Comparison of ENCODE assay signal across 9 cellular contexts in the genomic region with DNA sequence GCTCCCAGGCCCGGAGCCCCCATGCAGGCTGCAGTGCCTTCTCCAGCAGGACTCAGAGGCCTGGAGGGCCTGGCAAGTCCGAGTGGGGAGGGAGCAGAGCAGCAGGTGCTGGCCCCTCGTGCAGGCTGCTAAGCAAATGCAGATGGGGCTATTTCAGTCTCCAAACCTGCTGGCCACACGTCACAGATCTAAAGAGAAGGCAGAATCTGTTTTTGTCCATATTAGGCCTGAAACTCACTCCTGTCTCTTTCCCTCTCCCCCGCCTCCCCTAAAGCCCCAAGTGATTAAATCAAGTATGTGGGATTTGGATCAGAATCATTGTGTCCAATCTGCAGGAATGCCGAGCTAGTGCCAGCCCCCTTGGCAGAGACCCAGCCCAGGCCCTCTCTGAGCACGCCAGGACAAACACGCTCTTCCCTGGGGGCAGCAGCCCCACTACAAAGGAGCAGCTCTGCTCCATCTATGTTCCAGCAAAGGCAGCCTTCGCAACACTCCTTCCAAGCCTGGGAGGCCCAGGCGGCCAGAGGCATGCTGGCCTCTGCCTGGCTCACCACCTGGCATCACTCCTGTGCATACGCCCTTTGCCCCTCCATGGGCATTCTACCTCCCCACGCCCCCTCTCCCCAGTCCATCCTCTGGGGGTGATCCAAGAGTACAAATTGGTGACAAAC. TPM values are rescaled to one million over a fixed set of nuclear protein-coding genes. Genes with fewer than 3 reads are reported as not detected.
DNase-seq lines count a peak whose midpoint lies in the region; ATAC-seq, FAIRE-seq and TF ChIP-seq lines count a peak whose summit lies in the region.
"Had no signal": no experiment of that assay in that cellular context is flagged by ENCODE, and none has a peak within 500 bp of the region (broad histone marks: within the 10 kb centered on the region; RNA-seq: fewer than 3 reads in every experiment).

No MANE protein-coding gene starts in this region.

- intact Hi-C loops in IMR-90 (cut with micrococcal nuclease) = no loop called here
- intact Hi-C loops in lower lobe of right lung (cut with DNase I) = no loop called here
- intact Hi-C loops in thyroid gland (cut with DNase I) = no loop called here

- peak overlapping the region; percentile 92 for H2AK5ac ChIP-seq in IMR-90 (ENCODE audit: low read depth, low read length)

- peaks cover 10% of the 10 kb centered on the region; the same call in 1 of the 2 replicates for H3K4me1 ChIP-seq in IMR-90 (ENCODE audit: control insufficient read depth, insufficient read depth, low read length)
- H3K4me1 ChIP-seq in duodenal mucosa (ENCODE audit: control insufficient read depth in 1 of 2, insufficient read depth in 2 of 2, low read length in 2 of 2) = peaks cover 7 to 8% of the 10 kb centered on the region in 2 donors
- H3K4me1 ChIP-seq in lower lobe of right lung = peaks cover 15% of the 10 kb centered on the region
- peaks cover 25 to 32% of the 10 kb centered on the region in 2 donors for H3K4me1 ChIP-seq in thyroid gland

- peak; percentile 84 for ATAC-seq in IMR-90 (ENCODE audit: low read depth)
- peak in 1 of 2 donors; percentile 28 for ATAC-seq in lower lobe of right lung
- ATAC-seq in HG02763 (IDR thresholded peaks at IDR 0.05; ENCODE audit: unreplicated experiment) = no peak
- no peak for ATAC-seq in GM21367 (IDR thresholded peaks at IDR 0.05; ENCODE audit: unreplicated experiment)

- peak overlapping the region; percentile 69 for H3K27ac ChIP-seq in IMR-90 (ENCODE audit: insufficient read depth, low read length)
- H3K27ac ChIP-seq in duodenal mucosa (ENCODE audit: low read depth, low read length) = peak overlapping the region; percentile 43
- H3K27ac ChIP-seq in lower lobe of right lung = peak overlapping the region; percentile 44
- peak overlapping the region; percentile 82 to 96 (median 88) for H3K27ac ChIP-seq in thyroid gland

- FAIRE-seq in D721Med (lab: Jason Lieb, UNC) = no peak
- FAIRE-seq: GM12891 had no signal

- no peaks in the 10 kb centered on the region for H3K27me3 ChIP-seq in IMR-90 (ENCODE audit: control insufficient read depth, insufficient read depth, low read length)
- H3K27me3 ChIP-seq in duodenal mucosa (ENCODE audit: control insufficient read depth in 1 of 2, insufficient read depth in 2 of 2, low read length in 2 of 2) = no peaks in the 10 kb centered on the region
- H3K27me3 ChIP-seq in lower lobe of right lung (ENCODE audit: low read depth) = no peaks in the 10 kb centered on the region
- no peaks in the 10 kb centered on the region for H3K27me3 ChIP-seq in thyroid gland

- WGBS in IMR-90 (ENCODE audit: extremely low coverage in 2 of 2, insufficient read length in 1 of 2), 2 experiments = 28% methylated on average over 3 of the region's 12 CpGs; no CpG with 5 or more reads in 1 of the 2 experiments
- 40 to 43% methylated on average over 12 of the region's 12 CpGs for WGBS in thyroid gland, 2 donors

- H3K4me2 ChIP-seq in IMR-90 (ENCODE audit: low read depth, low read length) = no peak overlapping the region

- peak overlapping the region; percentile 43 for H4K5ac ChIP-seq in IMR-90 (ENCODE audit: low read depth, low read length)

- H3K4me3 ChIP-seq in IMR-90 (ENCODE audit: insufficient read depth, low read depth, low read length) = no peak overlapping the region
- H3K4me3 ChIP-seq in duodenal mucosa (ENCODE audit: low read depth in 1 of 2, low read length in 2 of 2) = no peak overlapping the region
- H3K4me3 ChIP-seq in lower lobe of right lung = no peak overlapping the region
- H3K4me3 ChIP-seq in thyroid gland (replicated peaks in 1 of 3) = no peak overlapping the region

- H4K8ac ChIP-seq in IMR-90 (ENCODE audit: low read depth in 2 of 2, low read length in 2 of 2) = peak overlapping the region; percentile 56 to 87

- POLR2A ChIA-PET in IMR-90 (lab: Charles Lee; ENCODE audit: unreplicated experiment) = interaction anchor here (0.6 to 0.7 kb wide), 3 partner anchors 10 to 256 kb away, joined by 3 read pairs; no protein-coding TSS in a partner anchor

- H4K20me1 ChIP-seq in IMR-90 (ENCODE audit: insufficient read depth, low read length) = no peaks in the 10 kb centered on the region

- H2AFZ ChIP-seq in IMR-90 (replicated peaks; ENCODE audit: low read length, poor library complexity) = peak overlapping the region; percentile 16

- H3K79me1 ChIP-seq in IMR-90 (ENCODE audit: low read depth in 1 of 2, low read length in 2 of 2) = peaks cover 15 to 73% of the 10 kb centered on the region in 2 experiments; a peak in 3 of 4 replicates

- H3K36me3 ChIP-seq in IMR-90 (ENCODE audit: control insufficient read depth, insufficient read depth, low read length) (peaks cover 68% of the 10 kb centered on the region), duodenal mucosa (ENCODE audit: control insufficient read depth in 1 of 2, insufficient read depth in 2 of 2, low read length in 2 of 2) (peaks cover 11 to 66% of the 10 kb centered on the region in 2 donors), lower lobe of right lung (peaks cover 72% of the 10 kb centered on the region), thyroid gland (peaks cover 0 to 8% of the 10 kb centered on the region in 2 donors)

- peak overlapping the region; percentile 72 for H3K23ac ChIP-seq in IMR-90 (ENCODE audit: low read depth, low read length)

- H3K9me3 ChIP-seq in IMR-90 (ENCODE audit: control insufficient read depth, insufficient read depth, low read length) = no peaks in the 10 kb centered on the region
- no peaks in the 10 kb centered on the region for H3K9me3 ChIP-seq in duodenal mucosa (ENCODE audit: control insufficient read depth in 1 of 2, low read length in 2 of 2)
- H3K9me3 ChIP-seq in lower lobe of right lung = no peaks in the 10 kb centered on the region
- H3K9me3 ChIP-seq in thyroid gland = no peaks in the 10 kb centered on the region

- peak overlapping the region; percentile 93 for H2AK9ac ChIP-seq in IMR-90 (replicated peaks; ENCODE audit: low read depth, low read length, poor library complexity)

- peak overlapping the region; percentile 90 for H2BK120ac ChIP-seq in IMR-90 (ENCODE audit: low read depth, low read length)

- peak overlapping the region; percentile 72 for H3K14ac ChIP-seq in IMR-90 (replicated peaks; ENCODE audit: low read depth, low read length)

- peak overlapping the region; percentile 95 for H4K91ac ChIP-seq in IMR-90 (ENCODE audit: insufficient read depth, low read depth, low read length)

- peaks cover 14% of the 10 kb centered on the region for H3K9me1 ChIP-seq in IMR-90 (ENCODE audit: insufficient read depth, low read length)

- H3K56ac ChIP-seq in IMR-90 (ENCODE audit: extremely low read depth, insufficient read depth, low read length) = peak overlapping the region; percentile 75

- TF ChIP-seq RAD21 in IMR-90 (IDR thresholded peaks at IDR 0.05; ENCODE audit: low read length) = peak; percentile 4; the same call in 1 of the 2 replicates

- in situ Hi-C loops in IMR-90 (cut with MboI; ENCODE audit: low sequenced_read_pairs) = no loop called here

- peak; percentile 95 for DNase-seq in IMR-90
- DNase-seq in lower lobe of right lung = no peak
- peak; percentile 76 to 85 for DNase-seq in thyroid gland
- DNase-seq in D721Med (ENCODE audit: insufficient read length, low spot score) = no peak
- no peak for DNase-seq in NCI-H748 treated with DMSO at 0.1 percent for 48 hours (lab: John Stamatoyannopoulos, UW)

- peak overlapping the region; percentile 66; the same call in 2 of the 3 replicates for H2BK15ac ChIP-seq in IMR-90 (ENCODE audit: low read depth, low read length)

- TF ChIP-seq POLR2A in IMR-90 (IDR thresholded peaks at IDR 0.05; ENCODE audit: low read depth, low read length) (no peak), thyroid gland (IDR thresholded peaks at IDR 0.05) (peak in 1 of 2 donors; percentile 65)

- peak overlapping the region; percentile 2; the same call in 1 of the 2 replicates for H3K18ac ChIP-seq in IMR-90 (ENCODE audit: low read depth, low read length)

- H3K4ac ChIP-seq in IMR-90 (ENCODE audit: low read depth, low read length) = peak overlapping the region; percentile 86

- no TSS peak for BruUV-seq in IMR-90 (replicated peaks; lab: Mats Ljungman, UMichigan)

- H2BK20ac ChIP-seq in IMR-90 (ENCODE audit: low read depth, low read length) = peak overlapping the region; percentile 89

- peak overlapping the region; percentile 22 for H3K9ac ChIP-seq in IMR-90 (ENCODE audit: low read depth, low read length)
- no peak overlapping the region for H3K9ac ChIP-seq in duodenal mucosa (ENCODE audit: low read depth in 1 of 2, low read length in 2 of 2)

- peak overlapping the region; percentile 40 for H2BK5ac ChIP-seq in IMR-90 (ENCODE audit: low read depth, low read length, poor library complexity, severe bottlenecking)

- dilution Hi-C loops in IMR-90 (cut with HindIII; ENCODE audit: low sequenced_read_pairs, unreplicated experiment) = no loop called here

- no peak for TF ChIP-seq CTCF in IMR-90 (conservative IDR thresholded peaks at IDR 0.05; ENCODE audit: low read depth, low read length)
- no peak for TF ChIP-seq CTCF in lower lobe of right lung (IDR thresholded peaks at IDR 0.05)
- no peak for TF ChIP-seq CTCF in thyroid gland (IDR thresholded peaks at IDR 0.05)
- TF ChIP-seq CTCF in D721Med (IDR thresholded peaks at IDR 0.05; ENCODE audit: insufficient read depth, missing control alignments) = no peak

- CTCF ChIA-PET in IMR-90 (lab: Yijun Ruan, JAX) = interaction anchor here (0.6 to 1.1 kb wide), 3 partner anchors 20 to 100 kb away, joined by 3 to 4 read pairs (median 3); no protein-coding TSS in a partner anchor

TF ChIP-seq in IMR-90, 13 proteins besides CTCF, POLR2A, EP300 and RAD21:
- TF ChIP-seq MAZ (IDR thresholded peaks at IDR 0.05; ENCODE audit: borderline replicate concordance, low read depth, low read length) = peak; percentile 62; the same call in 1 of the 2 replicates
- TF ChIP-seq MXI1 (IDR thresholded peaks at IDR 0.05; ENCODE audit: borderline replicate concordance, low read depth, low read length) = no peak
- peak; percentile 55; the same call in 1 of the 2 replicates for TF ChIP-seq BHLHE40 (IDR thresholded peaks at IDR 0.05; ENCODE audit: low read depth, low read length)
TF ChIP-seq in IMR-90: peak in this region for 2.

RNA-seq across cellular contexts. Expression of a gene that starts 26.5 kb away (rescaled TPM):
- 451 and 786 TPM in 2 replicates for total RNA-seq in IMR-90 (2012; rRNA removed)
- polyA plus RNA-seq in IMR-90 (2012; rRNA removed) = 849 and 1,003 TPM in 2 replicates
- 588 and 616 TPM in 2 replicates for polyA plus RNA-seq in IMR-90 (2012; cell fraction: cytosol; rRNA removed)
- polyA plus RNA-seq in IMR-90 (2012; cell fraction: nucleus; rRNA removed; ENCODE audit: low replicate concordance) = 179 and 302 TPM in 2 replicates
- 920 TPM for total RNA-seq in lower lobe of right lung
- total RNA-seq in thyroid gland = 1,000 to 10,000 TPM; 1,071 to 3,396 (median 1,647) TPM

RNA-seq across cellular contexts. Expression of a gene that starts 26.7 kb away (rescaled TPM):
- total RNA-seq in IMR-90 (2012; rRNA removed) (3.9 and 5.0 TPM in 2 replicates), lower lobe of right lung (11.0 TPM), thyroid gland (10 to 100 TPM in 1 of 4 donors, 1 to 10 TPM in 3; 7.7 to 48.5 (median 9.4) TPM)
- polyA plus RNA-seq in IMR-90 (2012; rRNA removed) = 4.1 and 4.4 TPM in 2 replicates
- polyA plus RNA-seq in IMR-90 (2012; cell fraction: cytosol; rRNA removed) = 1.6 and 3.7 TPM in 2 replicates
- 23.4 and 26.7 TPM in 2 replicates for polyA plus RNA-seq in IMR-90 (2012; cell fraction: nucleus; rRNA removed; ENCODE audit: low replicate concordance)

Comparison
In these comparisons a context has a peak if more than half of its experiments do, and no peak if none do; other contexts are left out.
1. DNase-seq: peak in IMR-90 (single experiment) and thyroid gland (2 of 2); none in lower lobe of right lung (single experiment), D721Med (single experiment) and NCI-H748 treated with DMSO at 0.1 percent for 48 hours (single experiment).
2. Peak in every context shown above with its lines, with median percentiles within 50 percentile points of each other: H3K27ac ChIP-seq.